In the genomic region with DNA sequence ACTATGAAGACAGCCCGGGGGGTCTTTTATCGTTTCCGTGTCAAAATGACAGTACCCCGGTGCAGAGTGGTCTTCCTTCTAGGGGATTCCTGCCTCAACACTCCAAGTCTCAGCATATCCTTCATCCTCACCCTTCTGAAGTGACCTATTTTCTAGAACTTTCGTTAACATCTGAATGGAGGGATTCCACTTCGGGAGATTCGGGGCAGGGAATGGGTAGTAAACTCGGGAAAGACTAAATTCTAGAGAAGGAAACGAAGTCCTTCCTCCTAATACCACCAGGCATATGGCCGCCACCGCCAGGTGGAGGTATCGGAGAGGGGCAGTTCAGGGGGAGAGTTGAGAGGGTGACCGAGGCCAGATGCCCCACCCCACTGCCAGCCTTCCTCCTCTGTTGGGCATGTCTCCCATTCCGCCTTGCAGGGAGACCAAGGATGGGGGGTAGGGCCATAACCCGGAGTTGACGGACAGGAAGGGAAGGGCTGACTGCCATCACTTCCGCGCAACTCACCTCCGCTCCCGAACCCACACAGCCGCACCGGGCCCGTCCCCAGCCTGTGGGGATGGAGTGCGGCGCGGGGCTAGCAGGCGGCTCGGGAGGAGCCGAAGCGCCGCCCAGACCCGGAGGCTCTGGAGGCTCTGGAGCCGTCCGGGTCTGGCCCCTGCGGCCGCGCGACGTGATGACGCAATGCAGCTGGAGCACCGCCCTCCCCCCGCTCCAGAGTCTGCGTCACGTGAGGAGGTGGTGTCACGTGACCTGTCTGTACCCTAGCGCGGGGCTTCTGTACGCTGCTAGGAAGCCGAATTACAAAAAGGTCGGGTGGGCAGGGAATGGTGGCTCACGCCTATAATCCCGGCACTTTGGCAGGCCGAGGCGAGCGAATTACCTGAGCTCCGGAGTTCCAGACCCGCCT, we compare ENCODE assay signal across 8 cellular contexts. TPM values are rescaled to one million over a fixed set of nuclear protein-coding genes. Genes with fewer than 3 reads are reported as not detected.
DNase-seq lines count a peak whose midpoint lies in the region; ATAC-seq and TF ChIP-seq lines count a peak whose summit lies in the region.

TSS of gene KLHL12 (minus strand) at position 657 of the 914 bp plus-strand sequence. CDS start 2,072 bp downstream, outside the sequence.

- WGBS in testis, 2 donors: 0% methylated on average over 15 to 57 of the region's 57 CpGs

- peak within 1 kb of the TSS; percentile 94 to 96 for H3K27ac Mint-ChIP-seq in activated naive CD4-positive, alpha-beta T cell treated with anti-CD3 and anti-CD28 coated beads, Interleukin-2, amount 50 U/mL, for 72 hours

- intact Hi-C loops in testis (cut with DNase I; ENCODE audit: low total_unique reads): no loop called here

- TF ChIP-seq POLR2A in GM10847 (IDR thresholded peaks at IDR 0.05; ENCODE audit: extremely low read depth, insufficient read length): peak; percentile 95
- peak; percentile 85 for TF ChIP-seq POLR2A in testis (IDR thresholded peaks at IDR 0.05)

- no peaks in the 10 kb centered on the region for H3K9me3 Mint-ChIP-seq in activated naive CD4-positive, alpha-beta T cell treated with anti-CD3 and anti-CD28 coated beads, Interleukin-2, amount 50 U/mL, for 72 hours

- H3K9me3 ChIP-seq in testis: no peaks in the 10 kb centered on the region

- no peak for TF ChIP-seq CTCF in omental fat pad (IDR thresholded peaks at IDR 0.05)
- peak; percentile 44 to 59 (median 58) for TF ChIP-seq CTCF in testis (IDR thresholded peaks at IDR 0.05)

- H3K36me3 ChIP-seq in testis (ENCODE audit: low read depth, missing control alignments): no peaks in the 10 kb centered on the region

- H3K4me1 ChIP-seq in testis: peaks cover 4% of the 10 kb centered on the region

- peak within 1 kb of the TSS; percentile 95 to 97 for H3K4me3 ChIP-seq in testis

- no peaks in the 10 kb centered on the region for H3K27me3 ChIP-seq in testis

- peaks cover 8 to 26% of the 10 kb centered on the region in 2 donors for H3K36me3 Mint-ChIP-seq in activated naive CD4-positive, alpha-beta T cell treated with anti-CD3 and anti-CD28 coated beads, Interleukin-2, amount 50 U/mL, for 72 hours

- ATAC-seq in HG02623 (IDR thresholded peaks at IDR 0.05; ENCODE audit: unreplicated experiment) (peak; percentile 91), omental fat pad (ENCODE audit: low FRiP score) (peak; percentile 99)
- peak; percentile 97 to 98 for ATAC-seq in activated naive CD4-positive, alpha-beta T cell treated with anti-CD3 and anti-CD28 coated beads, Interleukin-2, amount 50 U/mL, for 72 hours

- DNase-seq in NCI-H1092 treated with DMSO at 0.1 percent for 48 hours (lab: John Stamatoyannopoulos, UW): peak; percentile 99
- DNase-seq in SKM-1 (lab: John Stamatoyannopoulos, UW; ENCODE audit: unreplicated experiment): peak; percentile 99
- DNase-seq in activated naive CD4-positive, alpha-beta T cell treated with anti-CD3 and anti-CD28 coated beads, Interleukin-2, amount 50 U/mL, for 72 hours (ENCODE audit: low spot score in 2 of 2): peak; percentile 93 to 96
- DNase-seq in glomerular visceral epithelial cell (ENCODE audit: extremely low spot score): peak; percentile 98
- DNase-seq in omental fat pad (ENCODE audit: low spot score): peak; percentile 96
- DNase-seq in testis: peak; percentile 98

- H3K27ac ChIP-seq in testis: peak within 1 kb of the TSS; percentile 96 to 98

RNA-seq across cellular contexts. Expression of gene KLHL12, which starts in this region (rescaled TPM):
- 10 to 100 TPM; 31.7 to 36.3 TPM for total RNA-seq in activated naive CD4-positive, alpha-beta T cell treated with anti-CD3 and anti-CD28 coated beads, Interleukin-2, amount 50 U/mL, for 72 hours
- total RNA-seq in omental fat pad: 10 to 100 TPM; 12.4 to 25.2 (median 20.8) TPM
- total RNA-seq in testis: 10 to 100 TPM; 73.5 to 74.7 TPM
- 109 TPM for polyA plus RNA-seq in testis (ENCODE audit: insufficient read depth, low read depth, low replicate concordance)

Comparison
In these comparisons a context has a peak if more than half of its experiments do, and no peak if none do; other contexts are left out.
1. Peak in every context shown above with its lines: DNase-seq, ATAC-seq, H3K4me3 ChIP-seq and H3K27ac ChIP-seq.
2. CTCF ChIP-seq: peak in testis (3 of 3); none in omental fat pad (0 of 3).